8 cellular contexts compared by ENCODE assay signal in the genomic region with DNA sequence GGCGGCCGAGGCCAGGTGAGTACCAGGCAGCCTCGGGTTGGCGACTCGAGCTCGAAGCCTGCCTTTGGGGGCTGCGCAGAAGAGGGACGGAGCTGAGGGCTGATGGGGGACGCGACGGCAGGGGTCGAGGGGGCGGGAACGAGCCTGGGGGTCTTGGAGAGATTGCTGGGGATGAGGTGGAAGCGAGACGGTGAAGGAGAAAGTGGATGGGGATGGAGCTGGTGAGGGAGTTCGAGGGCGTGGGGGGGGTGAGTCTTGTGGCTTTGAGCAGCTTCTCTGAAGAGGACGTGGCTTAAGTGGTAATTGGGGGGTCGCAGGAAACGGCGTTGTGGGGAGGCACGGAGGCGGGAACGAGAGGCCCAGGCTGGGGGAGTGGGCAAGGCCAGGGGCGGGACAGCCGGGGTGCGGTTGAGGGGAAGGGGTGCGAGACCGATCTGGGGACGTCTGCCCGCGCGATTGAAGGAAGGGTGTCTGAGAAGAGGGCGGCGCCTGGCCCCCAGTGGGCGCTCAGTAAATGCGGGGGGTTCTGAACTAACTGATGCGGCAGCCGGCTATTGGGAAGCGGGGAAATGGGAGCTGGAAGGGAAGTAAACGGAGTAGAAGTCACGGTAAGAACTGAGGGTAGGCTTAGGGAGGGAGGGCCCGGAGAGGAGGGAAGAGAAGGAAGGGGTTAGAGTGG. TPM values are rescaled to one million over a fixed set of nuclear protein-coding genes. Genes with fewer than 3 reads are reported as not detected.
DNase-seq lines count a peak whose midpoint lies in the region; ATAC-seq, FAIRE-seq and TF ChIP-seq lines count a peak whose summit lies in the region.

No MANE protein-coding gene starts in this region.

- H3K4me3 ChIP-seq in esophagus (ENCODE audit: low read depth in 1 of 2, low read length in 2 of 2) (peak overlapping the region; percentile 90 to 94), thymus (ENCODE audit: low read length) (peak overlapping the region; percentile 88)

- 0% methylated on average over 44 of the region's 44 CpGs for WGBS in esophagus, 2 donors
- under 1% methylated on average over 44 of the region's 44 CpGs for WGBS in thymus

- H3K9me3 Mint-ChIP-seq in nephron progenitor cell = no peaks in the 10 kb centered on the region

- ATAC-seq in HG03442 (IDR thresholded peaks at IDR 0.05; ENCODE audit: unreplicated experiment) = no peak

- FAIRE-seq in RCC 7860 (lab: Jason Lieb, UNC) = no peak

- H3K27me3 Mint-ChIP-seq in nephron progenitor cell (ENCODE audit: low read depth, poor library complexity) = no peaks in the 10 kb centered on the region

- H3K27ac ChIP-seq in esophagus (ENCODE audit: low read depth in 2 of 2, low read length in 1 of 2) (peak overlapping the region; percentile 85 to 96), thymus (ENCODE audit: low read depth) (peak overlapping the region; percentile 85)

- TF ChIP-seq CTCF in nephron progenitor cell (IDR thresholded peaks at IDR 0.05) = no peak

- H3K4me3 Mint-ChIP-seq in nephron progenitor cell = peak overlapping the region; percentile 97

- H3K4me1 ChIP-seq in ES-I3 (ENCODE audit: insufficient read depth, low read length) (peaks cover 26% of the 10 kb centered on the region), esophagus (ENCODE audit: control insufficient read depth in 2 of 2, insufficient read depth in 2 of 2, low read length in 1 of 2) (peaks cover 7 to 17% of the 10 kb centered on the region in 2 donors), thymus (ENCODE audit: control insufficient read depth, insufficient read depth, low read length) (peaks cover 23% of the 10 kb centered on the region)

- H3K4me1 Mint-ChIP-seq in nephron progenitor cell = peaks cover 70% of the 10 kb centered on the region

- H3K36me3 Mint-ChIP-seq in nephron progenitor cell (ENCODE audit: low read depth) = peaks cover 14% of the 10 kb centered on the region

- H3K9ac ChIP-seq in ES-I3 (ENCODE audit: low read depth, low read length) = peak overlapping the region; percentile 76

- H3K36me3 ChIP-seq in ES-I3 (ENCODE audit: insufficient read depth, low read length) = peaks cover 3% of the 10 kb centered on the region; the same call in 1 of the 2 replicates
- peaks cover 0 to 2% of the 10 kb centered on the region in 2 donors for H3K36me3 ChIP-seq in esophagus (ENCODE audit: control insufficient read depth in 2 of 2, insufficient read depth in 2 of 2, low read length in 1 of 2)
- peaks cover 13% of the 10 kb centered on the region for H3K36me3 ChIP-seq in thymus (ENCODE audit: control insufficient read depth, insufficient read depth)

- peak overlapping the region; percentile 68 for H3K27ac Mint-ChIP-seq in nephron progenitor cell

- DNase-seq in NAMALWA (ENCODE audit: low spot score) = peak; percentile 63
- DNase-seq in activated CD8-positive, alpha-beta memory T cell treated with anti-CD3 and anti-CD28 coated beads, Interleukin-2, amount 50 U/mL, for 4 hours = peak; percentile 56
- no peak for DNase-seq in nephron progenitor cell
- DNase-seq in RCC 7860 (ENCODE audit: low spot score) = no peak

- H3K27me3 ChIP-seq in esophagus (ENCODE audit: control insufficient read depth in 1 of 2, insufficient read depth in 2 of 2, low read length in 2 of 2) = no peaks in the 10 kb centered on the region
- no peaks in the 10 kb centered on the region for H3K27me3 ChIP-seq in thymus (ENCODE audit: control insufficient read depth, insufficient read depth)

- H3K9me3 ChIP-seq in ES-I3 (ENCODE audit: control insufficient read depth, insufficient read depth, low read length) (no peaks in the 10 kb centered on the region), esophagus (ENCODE audit: control insufficient read depth in 2 of 2, insufficient read depth in 1 of 2, low read depth in 1 of 2, low read length in 1 of 2) (no peaks in the 10 kb centered on the region), thymus (ENCODE audit: control insufficient read depth) (no peaks in the 10 kb centered on the region)

RNA-seq across cellular contexts. Expression of a gene that starts 0.4 kb away (rescaled TPM):
- 10 to 100 TPM; 24.2 to 41.2 TPM for polyA plus RNA-seq in esophagus
- 103 TPM for polyA plus RNA-seq in thymus

RNA-seq across cellular contexts. Expression of a gene that starts 0.7 kb away (rescaled TPM):
- polyA plus RNA-seq in esophagus (1 to 10 TPM; 7.8 to 9.3 TPM), thymus (19.5 TPM)

RNA-seq across cellular contexts. Expression of a gene that starts 49.4 kb away (rescaled TPM):
- 1 to 10 TPM; 1.0 to 1.9 TPM for polyA plus RNA-seq in esophagus
- 17.3 TPM for polyA plus RNA-seq in thymus

Comparison
In these comparisons a context has a peak if more than half of its experiments do, and no peak if none do; other contexts are left out.
1. DNase-seq: peak in NAMALWA (single experiment) and activated CD8-positive, alpha-beta memory T cell treated with anti-CD3 and anti-CD28 coated beads, Interleukin-2, amount 50 U/mL, for 4 hours (single experiment); none in nephron progenitor cell (single experiment) and RCC 7860 (single experiment).